8 cellular contexts compared by ENCODE assay signal in the genomic region with DNA sequence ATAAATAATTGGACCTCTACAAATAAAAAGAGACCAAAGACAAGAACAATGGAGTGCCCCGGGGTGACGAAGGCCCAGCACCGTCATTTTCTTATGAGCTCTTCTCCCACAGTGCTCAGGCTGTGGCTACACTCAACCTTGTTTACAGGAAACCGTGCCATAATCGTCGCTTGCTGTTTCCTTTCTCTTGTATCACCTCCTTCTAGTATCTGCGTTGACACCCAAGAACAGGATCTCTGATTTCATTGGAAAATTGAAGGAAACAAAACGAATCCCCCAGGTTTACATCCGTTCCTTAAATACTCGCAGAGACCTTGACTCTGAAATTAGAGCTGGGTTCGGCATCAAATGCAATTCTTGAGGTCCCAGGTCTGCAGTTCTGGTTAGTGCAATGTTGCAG. TPM values are rescaled to one million over a fixed set of nuclear protein-coding genes. Genes with fewer than 3 reads are reported as not detected.
A peak's percentile ranks its signal among the peaks of the same experiment; 100 is the strongest.
DNase-seq lines count a peak whose midpoint lies in the region; ATAC-seq and TF ChIP-seq lines count a peak whose summit lies in the region.

No MANE protein-coding gene starts in this region.

- peaks cover 0 to 39% of the 10 kb centered on the region in 2 donors for H3K4me1 ChIP-seq in ascending aorta
- H3K4me1 ChIP-seq in uterus = no peaks in the 10 kb centered on the region

- peak; percentile 30 for ATAC-seq in Right ventricle myocardium superior (ENCODE audit: poor library complexity)
- no peak for ATAC-seq in HG03039 (IDR thresholded peaks at IDR 0.05; ENCODE audit: unreplicated experiment)

- TF ChIP-seq POLR2A in uterus (IDR thresholded peaks at IDR 0.05) = no peak

- DNase-seq in Right ventricle myocardium superior (no peak), cardiac septum (ENCODE audit: low spot score) (no peak), ascending aorta (ENCODE audit: low spot score in 2 of 2) (no peak), kidney tubule cell (ENCODE audit: low spot score) (peak; percentile 49), uterus (peak in 1 of 2 donors; percentile 29), mucosa of gallbladder (ENCODE audit: low spot score) (no peak), middle frontal gyrus (ENCODE audit: extremely low spot score, low spot score) (no peak)

- no peaks in the 10 kb centered on the region for H3K27me3 ChIP-seq in ascending aorta
- no peaks in the 10 kb centered on the region for H3K27me3 ChIP-seq in uterus

- no peaks in the 10 kb centered on the region for H3K36me3 ChIP-seq in ascending aorta
- no peaks in the 10 kb centered on the region for H3K36me3 ChIP-seq in uterus

- H3K27ac ChIP-seq in ascending aorta = peak overlapping the region; percentile 65 to 72
- H3K27ac ChIP-seq in uterus = peak overlapping the region; percentile 69 to 89

- H3K9me3 ChIP-seq in ascending aorta (no peaks in the 10 kb centered on the region), uterus (no peaks in the 10 kb centered on the region)

- H3K4me3 ChIP-seq in ascending aorta (peak overlapping the region; percentile 18 to 85), uterus (peak overlapping the region in 1 of 2 donors; percentile 76)

- TF ChIP-seq CTCF in ascending aorta (IDR thresholded peaks at IDR 0.05) (no peak), uterus (IDR thresholded peaks at IDR 0.05) (no peak)

- intact Hi-C loops in Right ventricle myocardium superior (cut with DNase I) (loop anchor here (2.0 to 10.0 kb wide), 3 partner anchors 430 to 1312 kb away; no protein-coding TSS in a partner anchor), cardiac septum (cut with DNase I) (loop anchor here (1.0 to 10.0 kb wide), 6 partner anchors 292 to 1257 kb away; no protein-coding TSS in a partner anchor), ascending aorta (cut with DNase I) (loop anchor here (1.0 to 10.0 kb wide), 7 partner anchors 224 to 1166 kb away; no protein-coding TSS in a partner anchor), uterus (cut with DNase I; ENCODE audit: low total_unique reads) (loop anchor here (5.0 to 10.0 kb wide), 2 partner anchors 1164 to 1252 kb away; no protein-coding TSS in a partner anchor)

RNA-seq across cellular contexts. Expression of a gene that starts 1.7 kb away (rescaled TPM):
- total RNA-seq in Right ventricle myocardium superior (52.3 TPM), cardiac septum (98.7 TPM), ascending aorta (763 TPM), uterus (100 to 1,000 TPM; 202 to 345 (median 319) TPM), mucosa of gallbladder (67.4 TPM)

RNA-seq across cellular contexts. Expression of a gene that starts 34.5 kb away (rescaled TPM):
- total RNA-seq in Right ventricle myocardium superior (not detected), cardiac septum (not detected), ascending aorta (not detected), uterus (1 to 10 TPM in 1 of 4 donors, not detected in 3; 1.9 TPM), mucosa of gallbladder (0.20 TPM)

RNA-seq across cellular contexts. Expression of a gene that starts 49.9 kb away (rescaled TPM):
- total RNA-seq in Right ventricle myocardium superior (not detected), cardiac septum (not detected), ascending aorta (not detected), uterus (under 1 TPM in 1 of 4 donors, not detected in 3; 0.21 TPM), mucosa of gallbladder (not detected)
